In the genomic region with DNA sequence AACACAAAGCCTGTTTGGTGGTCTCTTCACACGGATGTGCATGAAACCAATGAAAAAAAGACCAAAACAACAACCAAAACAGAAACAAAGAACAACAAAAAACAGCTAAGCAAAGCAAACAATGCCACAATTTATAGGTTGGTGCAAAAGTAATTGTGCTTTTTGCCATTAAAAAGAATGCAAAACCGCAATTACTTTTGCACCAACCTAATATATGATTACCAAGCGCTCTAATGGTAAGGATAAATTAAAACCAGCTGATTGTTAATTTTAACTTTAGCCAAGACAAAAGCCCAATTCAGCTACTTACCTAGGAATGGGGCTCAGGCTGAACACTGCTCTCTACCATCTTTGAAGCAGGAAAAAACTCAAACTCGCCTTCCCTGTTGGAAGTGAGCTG, we compare ENCODE assay signal across 21 cellular contexts. TPM values are rescaled to one million over a fixed set of nuclear protein-coding genes. Genes with fewer than 3 reads are reported as not detected.
"Had no signal": no experiment of that assay in that cellular context is flagged by ENCODE, and none has a peak within 500 bp of the region (broad histone marks: within the 10 kb centered on the region; RNA-seq: fewer than 3 reads in every experiment).

No MANE protein-coding gene starts in this region.

- H3K36me3 ChIP-seq: MG63 had no signal

- H3K4me3 Mint-ChIP-seq: T-helper 1 cell treated with Interleukin-12 subunit alpha and Interleukin-12 subunit beta and Interleukin-4 antibody, amounts not matched to agents 30 μg/mL and 1 μg/mL, for 36 hours had no signal

- DNase-seq: activated CD4-positive, alpha-beta T cell treated with anti-CD3 and anti-CD28 coated beads for 48 hours; activated CD4-positive, alpha-beta T cell treated with anti-CD3 and anti-CD28 coated beads, Interleukin-2, amount 50 U/mL, for 48 hours; activated CD4-positive, CD25-positive, alpha-beta regulatory T cell treated with anti-CD3 and anti-CD28 coated beads, Interleukin-2, amount 50 U/mL, for 72 hours; activated gamma-delta T cell treated with Interleukin-2 at 50 U/mL for 16 hours; activated naive CD4-positive, alpha-beta T cell treated with anti-CD3 and anti-CD28 coated beads, Interleukin-2, amount 50 U/mL, for 16 hours; activated T-cell treated with anti-CD3 and anti-CD28 coated beads for 4 hours; activated T-cell treated with anti-CD3 and anti-CD28 coated beads, Interleukin-2, amount 50 U/mL, for 48 hours; amygdala; MG63; NCI-H1105; NCI-H1436; NCI-H1694 treated with DMSO at 0.1 percent for 48 hours; NCI-H2081; NCI-H446; NCI-H524; SHP77 treated with DMSO at 0.1 percent for 48 hours had no signal

- H3K27me3 ChIP-seq: MG63 had no signal

- H3K27me3 Mint-ChIP-seq: activated T-helper 17 cell treated with anti-CD3 and anti-CD28 coated beads, Interleukin-2, amount 50 U/mL, for 72 hours had no signal

- H3K4me3 ChIP-seq: MG63 had no signal

- H3K9me3 ChIP-seq: MG63 had no signal

- FAIRE-seq: RCC 7860 had no signal

- H3K27ac Mint-ChIP-seq: T-helper 1 cell treated with Interleukin-12 subunit alpha and Interleukin-12 subunit beta and Interleukin-4 antibody, amounts not matched to agents 30 μg/mL and 1 μg/mL, for 36 hours had no signal

- H3K9me3 Mint-ChIP-seq: activated T-helper 17 cell treated with anti-CD3 and anti-CD28 coated beads, Interleukin-2, amount 50 U/mL, for 72 hours; T-helper 1 cell treated with Interleukin-12 subunit alpha and Interleukin-12 subunit beta and Interleukin-4 antibody, amounts not matched to agents 30 μg/mL and 1 μg/mL, for 36 hours had no signal

- ATAC-seq: activated T-helper 17 cell treated with anti-CD3 and anti-CD28 coated beads, Interleukin-2, amount 50 U/mL, for 72 hours had no signal

RNA-seq across cellular contexts. Expression of gene TMSB4X, which starts 29.4 kb away (rescaled TPM):
- total RNA-seq: SK-MEL-5 had no signal

RNA-seq across cellular contexts. Expression of gene TLR8, which starts 39.1 kb away (rescaled TPM):
- total RNA-seq: activated CD8-positive, alpha-beta memory T cell treated with anti-CD3 and anti-CD28 coated beads for 36 hours; activated T-helper 17 cell treated with anti-CD3 and anti-CD28 coated beads, Interleukin-2, amount 50 U/mL, for 72 hours; SK-MEL-5 had no signal
